8 cellular contexts compared by ENCODE assay signal in genomic region chr3:42500909-42501308, GRCh38. TPM values are rescaled to one million over a fixed set of nuclear protein-coding genes. Genes with fewer than 3 reads are reported as not detected.
DNase-seq lines count a peak whose midpoint lies in the region; TF ChIP-seq lines count a peak whose summit lies in the region.
"Had no signal": no experiment of that assay in that cellular context is flagged by ENCODE, and none has a peak within 500 bp of the region (broad histone marks: within the 10 kb centered on the region; RNA-seq: fewer than 3 reads in every experiment).

No MANE protein-coding gene starts in this region.

- H3K4me3 ChIP-seq in Caco-2 (ENCODE audit: low read depth, low read length) (peak overlapping the region; percentile 70; the same call in 1 of the 2 replicates), endodermal cell (ENCODE audit: low read length) (peak overlapping the region; percentile 84), parathyroid adenoma (ENCODE audit: low read depth, low read length) (no peak overlapping the region), Peyer's patch (peak overlapping the region in 2 of 4 donors; percentile 55 to 80)
- H3K4me3 ChIP-seq: ovary had no signal

- TF ChIP-seq POLR2A in Peyer's patch (IDR thresholded peaks at IDR 0.05) = no peak

- H3K9ac ChIP-seq in endodermal cell (ENCODE audit: extremely low read depth, low read length, poor library complexity, severe bottlenecking) (no peak overlapping the region), parathyroid adenoma (no peak overlapping the region)

- TF ChIP-seq CTCF in Caco-2 (IDR thresholded peaks at IDR 0.05; ENCODE audit: insufficient read depth in 1 of 2, low read depth in 1 of 2, low read length in 1 of 2, severe bottlenecking in 1 of 2, unreplicated experiment in 1 of 2) (no peak), endodermal cell (conservative IDR thresholded peaks at IDR 0.05) (no peak), parathyroid adenoma (IDR thresholded peaks at IDR 0.05) (no peak), Peyer's patch (IDR thresholded peaks at IDR 0.05) (no peak)

- H3K36me3 ChIP-seq in Caco-2 (ENCODE audit: control insufficient read depth, insufficient read depth, low read length) (no peaks in the 10 kb centered on the region), endodermal cell (ENCODE audit: control insufficient read depth, insufficient read depth, low read length) (no peaks in the 10 kb centered on the region), parathyroid adenoma (ENCODE audit: control insufficient read depth, insufficient read depth, low read length) (no peaks in the 10 kb centered on the region), Peyer's patch (no peaks in the 10 kb centered on the region)
- H3K36me3 ChIP-seq: ovary had no signal

- H2AFZ ChIP-seq in parathyroid adenoma = peak overlapping the region; percentile 85

- no peak overlapping the region for H3K27ac Mint-ChIP-seq in Caco-2 (ENCODE audit: unreplicated experiment)
- H3K27ac Mint-ChIP-seq in IgD-negative memory B cell = no peak overlapping the region
- H3K27ac Mint-ChIP-seq in endodermal cell = no peak overlapping the region

- H3K4me1 Mint-ChIP-seq in Caco-2 (ENCODE audit: low read depth, unreplicated experiment) (peaks cover 16% of the 10 kb centered on the region), IgD-negative memory B cell (peaks cover 0 to 8% (median 4%) of the 10 kb centered on the region in 3 donors), endodermal cell (peaks cover 26% of the 10 kb centered on the region)

- POLR2A ChIA-PET in Caco-2 (lab: Charles Lee) = interaction anchor here (0.6 kb wide), 1 partner anchor 41 kb away, joined by 3 read pairs; no protein-coding TSS in a partner anchor

- H3K27me3 Mint-ChIP-seq in Caco-2 (ENCODE audit: insufficient read depth, unreplicated experiment) (peaks cover 10% of the 10 kb centered on the region), IgD-negative memory B cell (peaks cover 17% of the 10 kb centered on the region), endodermal cell (ENCODE audit: insufficient read depth) (peaks cover 57% of the 10 kb centered on the region)

- 13 to 30% methylated on average over 1 to 4 of the region's 4 CpGs for WGBS in endodermal cell (ENCODE audit: insufficient coverage in 1 of 2, insufficient read length in 1 of 2), 2 experiments

- H3K9me3 Mint-ChIP-seq in Caco-2 (ENCODE audit: unreplicated experiment) = no peaks in the 10 kb centered on the region
- no peaks in the 10 kb centered on the region for H3K9me3 Mint-ChIP-seq in IgD-negative memory B cell
- H3K9me3 Mint-ChIP-seq in endodermal cell = no peaks in the 10 kb centered on the region

- H3K27ac ChIP-seq in endodermal cell (ENCODE audit: low read depth, low read length) (no peak overlapping the region), parathyroid adenoma (no peak overlapping the region), Peyer's patch (no peak overlapping the region)
- H3K27ac ChIP-seq: ovary had no signal

- CTCF ChIA-PET in Caco-2 (lab: Charles Lee) = interaction anchor here (0.6 to 2.0 kb wide), 10 partner anchors 10 to 310 kb away, joined by 3 to 39 read pairs (median 6); no protein-coding TSS in a partner anchor

- no peak overlapping the region for H3K4me2 ChIP-seq in parathyroid adenoma (ENCODE audit: low read length)

- intact Hi-C loops in Caco-2 (cut with micrococcal nuclease; ENCODE audit: unreplicated experiment) = no loop called here

- H3K79me2 ChIP-seq in parathyroid adenoma = no peaks in the 10 kb centered on the region

- H3K27me3 ChIP-seq in Caco-2 (replicated peaks; ENCODE audit: control insufficient read depth, insufficient read depth, low read length) (no peaks in the 10 kb centered on the region), endodermal cell (ENCODE audit: control insufficient read depth, insufficient read depth, low read length, poor library complexity, severe bottlenecking) (peaks cover 56% of the 10 kb centered on the region), parathyroid adenoma (ENCODE audit: control insufficient read depth, insufficient read depth, low read length) (no peaks in the 10 kb centered on the region), Peyer's patch (no peaks in the 10 kb centered on the region)
- H3K27me3 ChIP-seq: ovary had no signal

- DNase-seq in Caco-2 (no peak), endodermal cell (no peak), Peyer's patch (no peak), NCI-H187 treated with DMSO at 0.1 percent for 48 hours (lab: John Stamatoyannopoulos, UW) (no peak), NCI-H2107 (lab: John Stamatoyannopoulos, UW) (no peak)
- DNase-seq: ovary had no signal

- H3K9me3 ChIP-seq in Caco-2 = no peaks in the 10 kb centered on the region
- no peaks in the 10 kb centered on the region for H3K9me3 ChIP-seq in endodermal cell (ENCODE audit: control insufficient read depth, low read length)
- no peaks in the 10 kb centered on the region for H3K9me3 ChIP-seq in parathyroid adenoma (ENCODE audit: control insufficient read depth, low read length)
- no peaks in the 10 kb centered on the region for H3K9me3 ChIP-seq in Peyer's patch
- H3K9me3 ChIP-seq: ovary had no signal

- peaks cover 8% of the 10 kb centered on the region for H3K36me3 Mint-ChIP-seq in Caco-2 (ENCODE audit: insufficient read depth, unreplicated experiment)
- no peaks in the 10 kb centered on the region for H3K36me3 Mint-ChIP-seq in IgD-negative memory B cell
- H3K36me3 Mint-ChIP-seq in endodermal cell (ENCODE audit: low read depth) = no peaks in the 10 kb centered on the region

- H3K4me3 Mint-ChIP-seq in Caco-2 (ENCODE audit: unreplicated experiment) (peak overlapping the region; percentile 85), IgD-negative memory B cell (peak overlapping the region; percentile 65 to 95 (median 80)), endodermal cell (peak overlapping the region; percentile 66)

- peaks cover 4% of the 10 kb centered on the region; the same call in 1 of the 2 replicates for H3K4me1 ChIP-seq in Caco-2
- H3K4me1 ChIP-seq in endodermal cell (ENCODE audit: control insufficient read depth, insufficient read depth, low read length) = peaks cover 5% of the 10 kb centered on the region
- H3K4me1 ChIP-seq in parathyroid adenoma = peaks cover 2% of the 10 kb centered on the region
- H3K4me1 ChIP-seq in Peyer's patch = peaks cover 0 to 43% (median 8%) of the 10 kb centered on the region in 4 donors

- no TSS peak for BruUV-seq in Caco-2 (replicated peaks; lab: Mats Ljungman, UMichigan)

RNA-seq across cellular contexts. Expression of gene VIPR1, which starts 1.5 kb away (rescaled TPM):
- 3.7 and 3.8 TPM in 2 replicates for total RNA-seq in Caco-2 (2022)
- 3.1 TPM for polyA plus RNA-seq in IgD-negative memory B cell
- 10 to 100 TPM; 12.9 to 14.7 TPM for total RNA-seq in endodermal cell
- polyA plus RNA-seq in endodermal cell (2013, experiment 1 of 2) = 2.2 TPM
- 1.4 TPM for polyA plus RNA-seq in endodermal cell (2013, experiment 2 of 2)
- total RNA-seq in Peyer's patch = 100 to 1,000 TPM in 3 of 4 donors, 10 to 100 TPM in 1; 52.8 to 320 (median 270) TPM
